In the genomic region with DNA sequence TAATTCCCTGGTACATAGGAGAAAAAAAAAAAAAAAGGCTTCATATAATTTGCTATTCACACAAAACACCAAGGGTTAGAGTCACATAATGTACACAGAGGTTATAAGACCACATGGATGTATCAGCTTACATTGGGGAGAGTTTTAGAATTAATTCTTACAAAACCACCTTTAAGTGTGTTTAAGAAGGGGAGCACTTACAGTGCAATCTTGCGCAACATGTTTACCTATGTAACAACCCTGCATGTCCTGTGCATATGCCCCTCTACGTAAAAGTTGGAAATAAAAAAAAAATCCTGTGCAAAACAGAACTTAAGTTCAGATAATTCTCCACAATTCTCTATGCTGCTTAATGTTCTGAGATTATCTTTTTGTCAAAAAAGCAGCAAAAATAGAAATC, we compare ENCODE assay signal across 22 cellular contexts.
"Had no signal": no experiment of that assay in that cellular context is flagged by ENCODE, and none has a peak within 500 bp of the region (broad histone marks: within the 10 kb centered on the region; RNA-seq: fewer than 3 reads in every experiment).

No MANE protein-coding gene starts in this region.

- H3K27me3 ChIP-seq: gastrocnemius medialis, heart right ventricle, sigmoid colon, testis, transverse colon had no signal

- DNase-seq: cortex of kidney; effector memory CD4-positive, alpha-beta T cell; gastrocnemius medialis; heart right ventricle; hypothalamus; islet precursor cell; mammary epithelial cell; naive thymus-derived CD4-positive, alpha-beta T cell; nephron progenitor cell; psoas muscle; retina; sigmoid colon; stimulated activated CD4-positive, alpha-beta T cell treated with anti-CD3 and anti-CD28 coated beads, Interleukin-2, amount 100 ng/mL, for 24 hours; stimulated activated CD4-positive, alpha-beta T cell treated with anti-CD3 and anti-CD28 coated beads, Interleukin-4, amount 100 ng/mL, for 4 hours; stimulated activated naive B cell treated with anti-CD40 and anti-IgM and Interleukin-4, amounts not matched to agents 10 μg/mL and 1 μg/mL and 100 μg/mL, for 72 hours; stimulated activated naive CD8-positive, alpha-beta T cell treated with anti-CD3 and anti-CD28 coated beads, Interleukin-15, amount 100 ng/mL, for 72 hours; testis; transverse colon had no signal

- H3K9me3 ChIP-seq: gastrocnemius medialis, heart right ventricle, psoas muscle, sigmoid colon, testis, transverse colon had no signal

- H3K27ac ChIP-seq: gastrocnemius medialis, heart right ventricle, psoas muscle, sigmoid colon, skin epidermis, testis, transverse colon had no signal

- H3K4me3 ChIP-seq: gastrocnemius medialis, heart right ventricle, psoas muscle, sigmoid colon, skin epidermis, testis, transverse colon had no signal

- H3K36me3 ChIP-seq: gastrocnemius medialis, heart right ventricle, sigmoid colon, transverse colon had no signal

- H3K27me3 Mint-ChIP-seq: naive thymus-derived CD4-positive, alpha-beta T cell; stimulated activated naive B cell treated with anti-CD40 and anti-IgM and Interleukin-4, amounts not matched to agents 10 μg/mL and 1 μg/mL and 100 μg/mL, for 72 hours; stimulated activated naive CD8-positive, alpha-beta T cell treated with anti-CD3 and anti-CD28 coated beads, Interleukin-15, amount 100 ng/mL, for 72 hours had no signal

- FAIRE-seq: endometrium had no signal

- H3K4me1 Mint-ChIP-seq: stimulated activated naive CD8-positive, alpha-beta T cell treated with anti-CD3 and anti-CD28 coated beads, Interleukin-15, amount 100 ng/mL, for 72 hours had no signal

- ATAC-seq: esophagus mucosa; gastrocnemius medialis; heart right ventricle; left lobe of liver; naive thymus-derived CD4-positive, alpha-beta T cell; psoas muscle; stimulated activated naive B cell treated with anti-CD40 and anti-IgM and Interleukin-4, amounts not matched to agents 10 μg/mL and 1 μg/mL and 100 μg/mL, for 72 hours; stimulated activated naive CD8-positive, alpha-beta T cell treated with anti-CD3 and anti-CD28 coated beads, Interleukin-15, amount 100 ng/mL, for 72 hours had no signal

- H3K4me3 Mint-ChIP-seq: naive thymus-derived CD4-positive, alpha-beta T cell; nephron progenitor cell; stimulated activated naive B cell treated with anti-CD40 and anti-IgM and Interleukin-4, amounts not matched to agents 10 μg/mL and 1 μg/mL and 100 μg/mL, for 72 hours; stimulated activated naive CD8-positive, alpha-beta T cell treated with anti-CD3 and anti-CD28 coated beads, Interleukin-15, amount 100 ng/mL, for 72 hours had no signal

- H3K27ac Mint-ChIP-seq: naive thymus-derived CD4-positive, alpha-beta T cell; nephron progenitor cell; stimulated activated naive B cell treated with anti-CD40 and anti-IgM and Interleukin-4, amounts not matched to agents 10 μg/mL and 1 μg/mL and 100 μg/mL, for 72 hours; stimulated activated naive CD8-positive, alpha-beta T cell treated with anti-CD3 and anti-CD28 coated beads, Interleukin-15, amount 100 ng/mL, for 72 hours had no signal

- H3K9me3 Mint-ChIP-seq: naive thymus-derived CD4-positive, alpha-beta T cell; nephron progenitor cell; stimulated activated naive B cell treated with anti-CD40 and anti-IgM and Interleukin-4, amounts not matched to agents 10 μg/mL and 1 μg/mL and 100 μg/mL, for 72 hours; stimulated activated naive CD8-positive, alpha-beta T cell treated with anti-CD3 and anti-CD28 coated beads, Interleukin-15, amount 100 ng/mL, for 72 hours had no signal

- H3K36me3 Mint-ChIP-seq: stimulated activated naive B cell treated with anti-CD40 and anti-IgM and Interleukin-4, amounts not matched to agents 10 μg/mL and 1 μg/mL and 100 μg/mL, for 72 hours had no signal
